In genomic region chr7:50857804-50858203, GRCh38 we compare ENCODE assay signal across 24 cellular contexts.
A peak's percentile ranks its signal among the peaks of the same experiment; 100 is the strongest.
DNase-seq lines count a peak whose midpoint lies in the region; ATAC-seq and TF ChIP-seq lines count a peak whose summit lies in the region.
"Had no signal": no experiment of that assay in that cellular context is flagged by ENCODE, and none has a peak within 500 bp of the region (broad histone marks: within the 10 kb centered on the region; RNA-seq: fewer than 3 reads in every experiment).

No MANE protein-coding gene starts in this region.

- H3K14ac ChIP-seq in trophoblast cell (ENCODE audit: low read length), result no peak overlapping the region

- H3K4me3 ChIP-seq in trophoblast cell (ENCODE audit: low read depth, low read length) (no peak overlapping the region), tibial nerve (no peak overlapping the region)
- H3K4me3 ChIP-seq: A549, cardiac muscle cell, dorsolateral prefrontal cortex, MG63, upper lobe of right lung had no signal

- no peaks in the 10 kb centered on the region for H3K79me2 ChIP-seq in trophoblast cell (ENCODE audit: control insufficient read depth, insufficient read depth, low read length, poor library complexity)

- no peak overlapping the region for H3K18ac ChIP-seq in trophoblast cell (ENCODE audit: low read length)

- no peak overlapping the region for H2BK120ac ChIP-seq in trophoblast cell (ENCODE audit: insufficient read depth, low read length, poor library complexity)

- no peak overlapping the region for H3K4me2 ChIP-seq in trophoblast cell (ENCODE audit: low read length)
- H3K4me2 ChIP-seq: A549 had no signal

- no peaks in the 10 kb centered on the region for H3K27me3 ChIP-seq in trophoblast cell (ENCODE audit: insufficient read depth, low read length)
- no peaks in the 10 kb centered on the region for H3K27me3 ChIP-seq in tibial nerve
- H3K27me3 ChIP-seq: cardiac muscle cell, MG63, upper lobe of right lung had no signal

- TF ChIP-seq CTCF in tibial nerve (IDR thresholded peaks at IDR 0.05), result no peak

- TF ChIP-seq POLR2A in tibial nerve (IDR thresholded peaks at IDR 0.05), result no peak

- no CpG with 5 or more reads among the region's 2 CpGs for WGBS in trophoblast cell (ENCODE audit: extremely low coverage, insufficient coverage, insufficient read length)
- 54 to 67% methylated on average over 2 of the region's 2 CpGs for WGBS in tibial nerve, 2 donors

- H2AFZ ChIP-seq in trophoblast cell (ENCODE audit: insufficient read depth, low read length, poor library complexity), result no peak overlapping the region

- H3K27ac ChIP-seq in trophoblast cell (ENCODE audit: low read depth, low read length), result no peak overlapping the region
- no peak overlapping the region for H3K27ac ChIP-seq in tibial nerve
- H3K27ac ChIP-seq: A549, cardiac muscle cell, dorsolateral prefrontal cortex, HL-60, upper lobe of right lung had no signal

- H3K23ac ChIP-seq in trophoblast cell (ENCODE audit: low read length), result no peak overlapping the region

- no peak overlapping the region for H2BK5ac ChIP-seq in trophoblast cell (ENCODE audit: low read depth, low read length, poor library complexity)

- no peak overlapping the region for H4K12ac ChIP-seq in trophoblast cell (ENCODE audit: low read depth, low read length)

- DNase-seq in NCI-H2196 (lab: John Stamatoyannopoulos, UW; ENCODE audit: unreplicated experiment) (peak; percentile 40), NCI-H2196 treated with DMSO at 0.1 percent for 48 hours (lab: John Stamatoyannopoulos, UW; ENCODE audit: unreplicated experiment) (no peak), DMS153 treated with DMSO at 0.1 percent for 48 hours (lab: John Stamatoyannopoulos, UW; ENCODE audit: unreplicated experiment) (peak; percentile 92), NCI-H2171 treated with DMSO at 0.1 percent for 48 hours (lab: John Stamatoyannopoulos, UW) (peak; percentile 66), mucosa of gallbladder (ENCODE audit: low spot score) (peak; percentile 38), trophoblast cell (no peak), tibial nerve (ENCODE audit: low spot score in 2 of 2) (no peak)
- DNase-seq: activated CD4-positive, alpha-beta T cell treated with anti-CD3 and anti-CD28 coated beads for 36 hours; activated effector memory CD4-positive, alpha-beta T cell treated with Interleukin-2 at 50 U/mL for 16 hours; dorsolateral prefrontal cortex; HCEC 1CT; IMR-90; mesenchymal stem cell; MG63; NCI-H2081 treated with DMSO at 0.1 percent for 48 hours; small intestine; stimulated activated CD4-positive, alpha-beta T cell treated with anti-CD3 and anti-CD28 coated beads, Interleukin-2, amount 100 ng/mL, for 48 hours; stimulated activated naive CD8-positive, alpha-beta T cell treated with anti-CD3 and anti-CD28 coated beads, Interleukin-15, amount 100 ng/mL, for 72 hours; upper lobe of right lung had no signal

- ATAC-seq in HG03025 (IDR thresholded peaks at IDR 0.05; ENCODE audit: low FRiP score, unreplicated experiment), result no peak
- ATAC-seq: A549; activated CD4-positive, alpha-beta T cell treated with anti-CD3 and anti-CD28 coated beads for 36 hours; natural killer cell treated with Interleukin-12 subunit alpha and Interleukin-12 subunit beta and Interleukin-15 and Interleukin-18, amount 100 ng/mL, for 72 hours; stimulated activated naive CD8-positive, alpha-beta T cell treated with anti-CD3 and anti-CD28 coated beads, Interleukin-15, amount 100 ng/mL, for 72 hours; upper lobe of right lung had no signal

- H2BK12ac ChIP-seq in trophoblast cell (ENCODE audit: low read length), result no peak overlapping the region

- no peak overlapping the region for H4K8ac ChIP-seq in trophoblast cell (ENCODE audit: low read depth, low read length)

- H3K36me3 ChIP-seq in trophoblast cell (ENCODE audit: control insufficient read depth in 1 of 2, insufficient read depth in 2 of 2, low read length in 2 of 2) (no peaks in the 10 kb centered on the region), tibial nerve (no peaks in the 10 kb centered on the region)
- H3K36me3 ChIP-seq: cardiac muscle cell, MG63, upper lobe of right lung had no signal

- H2AK5ac ChIP-seq in trophoblast cell (ENCODE audit: low read length), result no peak overlapping the region

- H4K91ac ChIP-seq in trophoblast cell (ENCODE audit: low read depth, low read length), result no peak overlapping the region

- no peaks in the 10 kb centered on the region for H3K79me1 ChIP-seq in trophoblast cell (ENCODE audit: low read length)

- peaks cover 3% of the 10 kb centered on the region for H3K9me3 ChIP-seq in trophoblast cell (ENCODE audit: insufficient read depth, low read depth, low read length)
- H3K9me3 ChIP-seq in tibial nerve, result no peaks in the 10 kb centered on the region
- H3K9me3 ChIP-seq: A549, MG63, upper lobe of right lung had no signal

- peaks cover 0 to 2% of the 10 kb centered on the region in 2 experiments for H3K4me1 ChIP-seq in trophoblast cell (ENCODE audit: control insufficient read depth in 1 of 2, insufficient read depth in 2 of 2, low read length in 2 of 2)
- no peaks in the 10 kb centered on the region for H3K4me1 ChIP-seq in tibial nerve
- H3K4me1 ChIP-seq: A549, upper lobe of right lung had no signal

- no peak for TF ChIP-seq EP300 in tibial nerve (IDR thresholded peaks at IDR 0.05)

- H3K4ac ChIP-seq in trophoblast cell (ENCODE audit: low read depth, low read length), result no peak overlapping the region

- H3K9ac ChIP-seq in trophoblast cell (ENCODE audit: low read length), result no peak overlapping the region

Comparison
In these comparisons a context has a peak if more than half of its experiments do, and no peak if none do; other contexts are left out.
1. DNase-seq: peak in NCI-H2196 (single experiment), DMS153 treated with DMSO at 0.1 percent for 48 hours (single experiment), NCI-H2171 treated with DMSO at 0.1 percent for 48 hours (single experiment) and mucosa of gallbladder (single experiment); none in NCI-H2196 treated with DMSO at 0.1 percent for 48 hours (single experiment), trophoblast cell (0 of 2) and tibial nerve (0 of 2).